7 cellular contexts compared by ENCODE assay signal in the genomic region with DNA sequence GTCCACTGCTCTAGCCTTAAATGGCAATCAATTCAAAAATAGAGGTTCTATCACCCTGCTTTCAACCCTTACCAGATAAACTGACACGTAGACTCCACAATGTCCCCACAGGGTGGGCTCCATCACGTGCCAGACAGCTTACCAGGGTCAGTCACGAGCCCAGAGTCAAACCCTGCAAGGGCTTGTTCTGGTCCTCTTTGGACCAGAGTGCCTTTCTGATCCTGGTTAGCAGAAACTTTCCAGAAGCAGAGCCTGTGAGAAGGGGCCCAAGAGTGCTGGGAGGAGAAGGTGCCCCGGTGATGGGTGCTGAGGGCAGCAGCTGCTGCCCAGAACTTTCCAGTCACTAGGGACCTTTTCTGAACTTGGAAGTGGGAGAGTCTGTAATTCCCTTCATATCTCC. TPM values are rescaled to one million over a fixed set of nuclear protein-coding genes. Genes with fewer than 3 reads are reported as not detected.
A peak's percentile ranks its signal among the peaks of the same experiment; 100 is the strongest.
DNase-seq lines count a peak whose midpoint lies in the region; ATAC-seq and TF ChIP-seq lines count a peak whose summit lies in the region.

No MANE protein-coding gene starts in this region.

- peaks cover 48% of the 10 kb centered on the region for H3K27me3 Mint-ChIP-seq in stimulated activated memory B cell treated with anti-CD40 and anti-IgM and Interleukin-4, amounts not matched to agents 10 μg/mL and 1 μg/mL and 100 μg/mL, for 72 hours

- intact Hi-C loops in colonic mucosa (cut with DNase I) = no loop called here

- peak overlapping the region; percentile 67 for H3K27ac ChIP-seq in colonic mucosa

- H3K4me1 Mint-ChIP-seq in stimulated activated memory B cell treated with anti-CD40 and anti-IgM and Interleukin-4, amounts not matched to agents 10 μg/mL and 1 μg/mL and 100 μg/mL, for 72 hours = peaks cover 12% of the 10 kb centered on the region

- H3K27ac Mint-ChIP-seq in stimulated activated memory B cell treated with anti-CD40 and anti-IgM and Interleukin-4, amounts not matched to agents 10 μg/mL and 1 μg/mL and 100 μg/mL, for 72 hours = peak overlapping the region; percentile 65

- H3K27me3 ChIP-seq in colonic mucosa = no peaks in the 10 kb centered on the region

- H3K36me3 ChIP-seq in colonic mucosa = no peaks in the 10 kb centered on the region

- ATAC-seq in GM18907 (IDR thresholded peaks at IDR 0.05; ENCODE audit: unreplicated experiment) = peak; percentile 14
- peak; percentile 16 for ATAC-seq in GM21825 (IDR thresholded peaks at IDR 0.05; ENCODE audit: unreplicated experiment)
- no peak for ATAC-seq in stimulated activated memory B cell treated with anti-CD40 and anti-IgM and Interleukin-4, amounts not matched to agents 10 μg/mL and 1 μg/mL and 100 μg/mL, for 72 hours
- no peak for ATAC-seq in HG03442 (IDR thresholded peaks at IDR 0.05; ENCODE audit: unreplicated experiment)
- no peak for ATAC-seq in HG02763 (IDR thresholded peaks at IDR 0.05; ENCODE audit: unreplicated experiment)

- no peaks in the 10 kb centered on the region for H3K4me1 ChIP-seq in colonic mucosa

- peaks cover 2% of the 10 kb centered on the region for H3K9me3 Mint-ChIP-seq in stimulated activated memory B cell treated with anti-CD40 and anti-IgM and Interleukin-4, amounts not matched to agents 10 μg/mL and 1 μg/mL and 100 μg/mL, for 72 hours

- no peaks in the 10 kb centered on the region for H3K9me3 ChIP-seq in colonic mucosa

- H3K9ac ChIP-seq in colonic mucosa (ENCODE audit: low read depth in 2 of 2, low read length in 2 of 2) = peak overlapping the region in 1 of 2 donors; percentile 62

- DNase-seq in colonic mucosa (no peak), NCI-H748 treated with DMSO at 0.1 percent for 48 hours (lab: John Stamatoyannopoulos, UW) (no peak)

- H3K4me3 Mint-ChIP-seq in stimulated activated memory B cell treated with anti-CD40 and anti-IgM and Interleukin-4, amounts not matched to agents 10 μg/mL and 1 μg/mL and 100 μg/mL, for 72 hours = peak overlapping the region; percentile 75

- H3K4me3 ChIP-seq in colonic mucosa = peak overlapping the region; percentile 29

- no peaks in the 10 kb centered on the region for H3K36me3 Mint-ChIP-seq in stimulated activated memory B cell treated with anti-CD40 and anti-IgM and Interleukin-4, amounts not matched to agents 10 μg/mL and 1 μg/mL and 100 μg/mL, for 72 hours

- TF ChIP-seq CTCF in colonic mucosa (IDR thresholded peaks at IDR 0.05) = no peak

RNA-seq across cellular contexts. Expression of a gene that starts 0.4 kb away (rescaled TPM):
- total RNA-seq in colonic mucosa = 1 to 10 TPM; 2.5 to 5.2 TPM

RNA-seq across cellular contexts. Expression of a gene that starts 20.5 kb away (rescaled TPM):
- 1 to 10 TPM in 1 of 2 donors, under 1 TPM in 1; 0.94 to 1.6 TPM for total RNA-seq in colonic mucosa

RNA-seq across cellular contexts. Expression of a gene that starts 51.4 kb away (rescaled TPM):
- 1 to 10 TPM; 6.5 to 6.9 TPM for total RNA-seq in colonic mucosa

Comparison
In these comparisons a context has a peak if more than half of its experiments do, and no peak if none do; other contexts are left out.
1. ATAC-seq: peak in GM18907 (single experiment) and GM21825 (single experiment); none in stimulated activated memory B cell treated with anti-CD40 and anti-IgM and Interleukin-4, amounts not matched to agents 10 μg/mL and 1 μg/mL and 100 μg/mL, for 72 hours (single experiment), HG03442 (single experiment) and HG02763 (single experiment).